In the genomic region with DNA sequence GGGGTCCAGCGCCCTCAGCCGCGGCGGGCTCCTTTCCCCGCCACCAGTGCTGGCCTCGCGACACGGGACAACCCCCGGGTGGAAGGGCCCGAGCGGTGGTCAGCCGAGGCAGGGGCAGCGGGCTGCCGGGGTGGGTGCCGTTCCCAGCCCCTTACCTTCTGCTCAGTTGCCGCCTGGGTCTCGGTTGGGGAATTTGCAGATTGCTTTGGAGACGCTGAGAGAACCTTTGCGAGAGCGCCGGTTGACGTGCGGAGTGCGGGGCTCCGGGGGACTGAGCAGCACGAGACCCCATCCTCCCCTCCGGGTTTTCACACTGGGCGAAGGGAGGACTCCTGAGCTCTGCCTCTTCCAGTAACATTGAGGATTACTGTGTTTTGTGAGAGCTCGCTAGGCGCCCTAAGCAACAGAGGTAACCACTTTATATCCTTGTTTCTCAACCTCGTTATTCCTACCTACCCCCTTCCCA, we compare ENCODE assay signal across 8 cellular contexts.
DNase-seq lines count a peak whose midpoint lies in the region; ATAC-seq, FAIRE-seq and TF ChIP-seq lines count a peak whose summit lies in the region.

No MANE protein-coding gene starts in this region.

- ATAC-seq in GM19455 (IDR thresholded peaks at IDR 0.05; ENCODE audit: unreplicated experiment) (peak; percentile 9), GM21786 (IDR thresholded peaks at IDR 0.05; ENCODE audit: unreplicated experiment) (no peak)

- peak overlapping the region; percentile 44 for H3K9ac ChIP-seq in muscle layer of colon (ENCODE audit: low read length)

- H3K9me3 ChIP-seq in KOPT-K1 (ENCODE audit: insufficient read depth, low read length, poor library complexity, severe bottlenecking) (no peaks in the 10 kb centered on the region), muscle layer of colon (ENCODE audit: low read length) (no peaks in the 10 kb centered on the region)

- peak; percentile 21 for DNase-seq in AG08395 (ENCODE audit: low spot score)
- no peak for DNase-seq in choroid plexus epithelial cell (ENCODE audit: low read depth)
- DNase-seq in NCI-H1436 treated with DMSO at 0.1 percent for 48 hours (lab: John Stamatoyannopoulos, UW), result no peak
- DNase-seq in RCC 7860 (ENCODE audit: low spot score), result no peak

- peaks cover 4% of the 10 kb centered on the region for H3K4me1 ChIP-seq in muscle layer of colon (ENCODE audit: insufficient read depth, low read length)

- H3K36me3 ChIP-seq in KOPT-K1 (ENCODE audit: insufficient read depth, low read length) (peaks cover 10% of the 10 kb centered on the region), muscle layer of colon (ENCODE audit: insufficient read depth, low read length) (no peaks in the 10 kb centered on the region)

- TF ChIP-seq CTCF in choroid plexus epithelial cell (conservative IDR thresholded peaks at IDR 0.05; ENCODE audit: low read depth, low read length), result no peak

- H3K27me3 ChIP-seq in muscle layer of colon (ENCODE audit: control insufficient read depth in 1 of 2, insufficient read depth in 2 of 2, low read length in 2 of 2), result no peaks in the 10 kb centered on the region

- peak overlapping the region; percentile 99 for H3K4me3 ChIP-seq in choroid plexus epithelial cell (ENCODE audit: low read depth, low read length)
- peak overlapping the region; percentile 84 to 95 for H3K4me3 ChIP-seq in muscle layer of colon (ENCODE audit: low read depth in 1 of 2, low read length in 2 of 2)

- no peak for FAIRE-seq in RCC 7860 (lab: Jason Lieb, UNC)

- H3K27ac ChIP-seq in KOPT-K1 (ENCODE audit: low read depth, low read length, poor library complexity, severe bottlenecking), result peak overlapping the region; percentile 84
- peak overlapping the region; percentile 93 for H3K27ac ChIP-seq in muscle layer of colon (ENCODE audit: low read depth, low read length)
